In the genomic region with DNA sequence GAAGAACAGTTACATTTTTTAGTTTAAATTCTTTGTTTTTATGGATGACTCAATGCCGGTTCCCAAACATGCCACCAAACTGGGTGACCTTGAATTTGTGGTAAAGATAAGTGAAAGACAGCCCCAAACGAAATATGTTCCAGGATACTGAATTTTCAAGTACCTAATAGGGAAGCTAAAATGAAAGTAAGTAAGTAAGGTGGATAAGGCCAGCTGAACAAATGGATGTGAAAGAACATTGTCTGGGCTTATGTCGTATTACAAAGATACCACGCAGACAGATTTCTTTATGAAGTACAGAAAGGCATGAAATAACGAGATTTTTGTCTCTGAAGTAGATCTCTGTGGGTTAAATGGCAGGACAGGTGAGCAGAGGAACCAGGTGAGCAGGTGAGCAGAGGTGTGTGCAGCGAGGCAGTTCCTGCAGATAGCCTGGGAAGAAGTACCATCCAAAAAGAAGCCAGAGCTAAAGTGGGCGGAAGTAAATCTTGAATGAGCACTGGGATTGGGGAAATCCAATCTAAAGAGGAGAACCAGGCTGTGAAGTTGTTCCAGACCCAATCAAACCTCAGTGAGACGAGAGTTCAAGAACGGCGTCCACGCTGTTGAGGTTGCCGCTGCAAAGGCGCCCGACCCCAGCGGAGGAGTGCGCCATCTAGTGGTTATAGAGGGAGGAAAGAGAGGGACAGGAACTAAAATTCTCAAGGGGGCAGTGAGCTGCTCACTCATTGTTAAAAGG, we compare ENCODE assay signal across 8 cellular contexts. TPM values are rescaled to one million over a fixed set of nuclear protein-coding genes. Genes with fewer than 3 reads are reported as not detected.
DNase-seq lines count a peak whose midpoint lies in the region; ATAC-seq and TF ChIP-seq lines count a peak whose summit lies in the region.

No MANE protein-coding gene starts in this region.

- H3K27ac ChIP-seq in stomach, result no peak overlapping the region

- no peak for TF ChIP-seq EP300 in stomach (IDR thresholded peaks at IDR 0.05)

- H3K27me3 ChIP-seq in Caco-2 (replicated peaks; ENCODE audit: control insufficient read depth, insufficient read depth, low read length) (no peaks in the 10 kb centered on the region), NT2/D1 (ENCODE audit: insufficient read depth, insufficient read length) (peaks cover 24% of the 10 kb centered on the region), stomach (no peaks in the 10 kb centered on the region)

- peak; percentile 90 for ATAC-seq in GM19463 (IDR thresholded peaks at IDR 0.05; ENCODE audit: unreplicated experiment)
- ATAC-seq in HG03571 (IDR thresholded peaks at IDR 0.05; ENCODE audit: unreplicated experiment), result peak; percentile 89
- peak; percentile 84 to 98 (median 98) for ATAC-seq in natural killer cell

- H3K36me3 ChIP-seq in Caco-2 (ENCODE audit: control insufficient read depth, insufficient read depth, low read length), result no peaks in the 10 kb centered on the region
- no peaks in the 10 kb centered on the region for H3K36me3 ChIP-seq in NT2/D1 (ENCODE audit: insufficient read depth, insufficient read length, low read length)
- no peaks in the 10 kb centered on the region for H3K36me3 ChIP-seq in stomach

- H3K9me3 ChIP-seq in Caco-2, result no peaks in the 10 kb centered on the region
- H3K9me3 ChIP-seq in NT2/D1 (ENCODE audit: insufficient read depth, low read length), result no peaks in the 10 kb centered on the region
- no peaks in the 10 kb centered on the region for H3K9me3 ChIP-seq in stomach

- H3K9me3 Mint-ChIP-seq in Caco-2 (ENCODE audit: unreplicated experiment), result no peaks in the 10 kb centered on the region
- no peaks in the 10 kb centered on the region for H3K9me3 Mint-ChIP-seq in natural killer cell

- BruUV-seq in Caco-2 (replicated peaks; lab: Mats Ljungman, UMichigan), result no TSS peak

- H3K4me1 ChIP-seq in Caco-2 (peaks cover 26% of the 10 kb centered on the region), NT2/D1 (ENCODE audit: insufficient read depth, insufficient read length) (no peaks in the 10 kb centered on the region), stomach (peaks cover 0 to 10% (median 7%) of the 10 kb centered on the region in 4 donors)

- H3K36me3 Mint-ChIP-seq in Caco-2 (ENCODE audit: insufficient read depth, unreplicated experiment) (peaks cover 12% of the 10 kb centered on the region), natural killer cell (no peaks in the 10 kb centered on the region)

- POLR2A ChIA-PET in Caco-2 (lab: Charles Lee), result no interaction called here

- no peaks in the 10 kb centered on the region for H3K27me3 Mint-ChIP-seq in Caco-2 (ENCODE audit: insufficient read depth, unreplicated experiment)
- H3K27me3 Mint-ChIP-seq in natural killer cell (ENCODE audit: low read depth in 2 of 2), result peaks cover 11 to 12% of the 10 kb centered on the region in 2 donors

- H3K9ac ChIP-seq in NT2/D1 (ENCODE audit: insufficient read length, low read depth), result no peak overlapping the region

- peak overlapping the region; percentile 49 for H3K4me3 Mint-ChIP-seq in Caco-2 (ENCODE audit: unreplicated experiment)
- no peak overlapping the region for H3K4me3 Mint-ChIP-seq in natural killer cell

- H3K27ac Mint-ChIP-seq in Caco-2 (ENCODE audit: unreplicated experiment) (no peak overlapping the region), natural killer cell (no peak overlapping the region)

- TF ChIP-seq CTCF in Caco-2 (IDR thresholded peaks at IDR 0.05; ENCODE audit: insufficient read depth in 1 of 2, low read depth in 1 of 2, low read length in 1 of 2, severe bottlenecking in 1 of 2, unreplicated experiment in 1 of 2) (peak; percentile 81 to 89), natural killer cell (IDR thresholded peaks at IDR 0.05) (peak; percentile 92), stomach (IDR thresholded peaks at IDR 0.05) (peak in 5 of 7 experiments; percentile 62 to 86 (median 78))

- H3K4me1 Mint-ChIP-seq in Caco-2 (ENCODE audit: low read depth, unreplicated experiment), result peaks cover 17% of the 10 kb centered on the region
- H3K4me1 Mint-ChIP-seq in natural killer cell, result peaks cover 8% of the 10 kb centered on the region in 2 donors

- 26 to 34% (median 28%) methylated on average over 16 of the region's 16 CpGs for WGBS in stomach, 5 donors

- DNase-seq in Caco-2 (peak; percentile 63 to 80), NT2/D1 (ENCODE audit: low read depth, low spot score) (peak; percentile 74), epidermal melanocyte (ENCODE audit: insufficient read length, low spot score) (peak; percentile 41), natural killer cell (peak; percentile 53), stomach (peak; percentile 71)
- DNase-seq in activated CD8-positive, alpha-beta memory T cell treated with anti-CD3 and anti-CD28 coated beads, Interleukin-2, amount 50 U/mL, for 1 hour (ENCODE audit: extremely low read depth), result peak; percentile 45

- H3K4me3 ChIP-seq in Caco-2 (ENCODE audit: low read depth, low read length), result no peak overlapping the region
- H3K4me3 ChIP-seq in NT2/D1 (ENCODE audit: insufficient read length, low read depth), result no peak overlapping the region
- H3K4me3 ChIP-seq in stomach, result peak overlapping the region; percentile 3 to 36 (median 27)

- CTCF ChIA-PET in Caco-2 (lab: Charles Lee), result interaction anchor here (0.6 to 2.1 kb wide), 11 partner anchors 8 to 560 kb away, joined by 3 to 29 read pairs (median 5); no protein-coding TSS in a partner anchor

- TF ChIP-seq POLR2A in stomach (IDR thresholded peaks at IDR 0.05), result no peak

- intact Hi-C loops in Caco-2 (cut with micrococcal nuclease; ENCODE audit: unreplicated experiment), result loop anchor here (1.0 to 2.0 kb wide), 3 partner anchors 33 to 331 kb away; no protein-coding TSS in a partner anchor
- intact Hi-C loops in natural killer cell (cut with micrococcal nuclease), result loop anchor here (1.0 kb wide), 2 partner anchors 331 to 658 kb away; no protein-coding TSS in a partner anchor
- intact Hi-C loops in stomach (cut with DNase I; ENCODE audit: low total_unique reads), result no loop called here

RNA-seq across cellular contexts. Expression of a gene that starts 19.6 kb away (rescaled TPM):
- 1.8 TPM in 2 replicates for total RNA-seq in Caco-2 (2022)
- total RNA-seq in natural killer cell, result under 1 TPM; 0.24 to 0.41 (median 0.33) TPM
- 10 to 100 TPM in 1 of 5 donors, 1 to 10 TPM in 2, under 1 TPM in 1, not detected in 1; 0.58 to 25.9 (median 5.6) TPM for total RNA-seq in stomach
- 1 to 10 TPM in 2 of 3 donors, under 1 TPM in 1; 0.46 to 5.4 (median 1.2) TPM for polyA plus RNA-seq in stomach

Comparison
In these comparisons a context has a peak if more than half of its experiments do, and no peak if none do; other contexts are left out.
1. H3K4me3 ChIP-seq: peak in stomach (4 of 4); none in Caco-2 (single experiment) and NT2/D1 (single experiment).
2. Peak in every context shown above with its lines, with median percentiles within 50 percentile points of each other: DNase-seq, CTCF ChIP-seq and ATAC-seq.